Comparison of ENCODE assay signal across 1 cellular context in the genomic region with DNA sequence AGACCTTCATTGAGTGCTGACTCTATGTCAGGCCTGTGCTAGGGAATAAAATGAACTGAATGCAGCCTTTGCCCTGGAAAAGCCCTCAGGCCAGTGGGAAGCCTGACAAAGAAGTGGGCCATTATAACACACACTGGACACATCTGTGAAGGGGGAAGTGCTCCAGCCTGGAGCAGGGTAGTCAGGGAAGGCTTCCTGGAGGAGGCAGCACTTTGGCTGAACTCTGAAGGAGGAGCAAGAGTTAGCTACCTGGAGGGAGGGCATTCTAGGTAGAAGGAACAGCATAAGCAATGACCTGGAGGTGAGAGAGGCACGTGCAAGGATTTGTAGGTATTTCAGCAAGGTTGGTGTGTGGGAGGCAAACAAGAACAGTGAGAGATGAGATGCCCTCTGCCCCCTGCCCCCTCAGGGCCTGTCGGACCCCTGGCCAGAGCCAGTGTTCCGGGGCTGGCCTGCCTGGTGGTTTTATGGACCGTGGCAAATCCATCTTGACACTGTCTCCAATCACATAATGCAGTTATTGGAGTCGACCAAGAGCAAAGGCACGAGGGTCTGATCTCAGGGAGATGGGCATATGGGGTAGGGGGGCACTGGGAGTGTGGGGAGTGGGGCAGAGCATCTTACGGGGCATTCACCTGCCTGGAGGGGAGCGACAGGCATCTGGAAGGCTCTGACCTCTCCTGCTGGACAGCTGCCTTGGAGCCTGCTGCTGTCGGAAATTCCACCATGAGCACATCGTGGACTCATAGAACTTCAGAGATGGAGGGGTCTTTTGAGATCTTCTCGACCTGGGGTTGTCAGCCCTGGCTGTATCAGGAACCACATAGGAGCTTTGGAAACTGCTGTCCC.
TF ChIP-seq lines count a peak whose summit lies in the region.

No MANE protein-coding gene starts in this region.

TF ChIP-seq in K562, 482 proteins besides CTCF, POLR2A, EP300 and RAD21 (continued from another document):
- TF ChIP-seq PTBP1 (IDR thresholded peaks at IDR 0.05; ENCODE audit: low read depth, low read length) = 0 out of 2 replicates have a peak, but pooled peaks have one; percentile 23
- peak; percentile 90 for TF ChIP-seq BCOR (IDR thresholded peaks at IDR 0.05)
- TF ChIP-seq ADNP (tag; IDR thresholded peaks at IDR 0.05) = peak; percentile 53
- peak; percentile 59 to 61; a peak in 3 of 4 replicates for TF ChIP-seq KDM1A (IDR thresholded peaks at IDR 0.05)
- peak; percentile 91 for TF ChIP-seq ZNF436 (CRISPR knock-in tag; IDR thresholded peaks at IDR 0.05)
- peak; percentile 99 for TF ChIP-seq ZFP36 (IDR thresholded peaks at IDR 0.05; ENCODE audit: low read depth, low read length, partially characterized antibody)
- TF ChIP-seq POLR2AphosphoS2 (IDR thresholded peaks at IDR 0.05; ENCODE audit: low read length) = no peak
